In genomic region chr11:65639623-65640482, GRCh38 we compare ENCODE assay signal across 8 cellular contexts. TPM values are rescaled to one million over a fixed set of nuclear protein-coding genes. Genes with fewer than 3 reads are reported as not detected.
DNase-seq lines count a peak whose midpoint lies in the region; ATAC-seq and TF ChIP-seq lines count a peak whose summit lies in the region.

No MANE protein-coding gene starts in this region.

- H3K9me3 Mint-ChIP-seq in stimulated activated effector memory CD8-positive, alpha-beta T cell treated with anti-CD3 and anti-CD28 coated beads, Interleukin-12 subunit alpha, Interleukin-12 subunit beta, amount 100 ng/mL, for 72 hours = no peaks in the 10 kb centered on the region
- H3K9me3 Mint-ChIP-seq in chondrocyte (ENCODE audit: low read depth) = no peaks in the 10 kb centered on the region

- no peak overlapping the region for H3K4me3 ChIP-seq in WERI-Rb-1 (ENCODE audit: low read depth, low read length)

- DNase-seq in activated CD4-positive, alpha-beta T cell treated with anti-CD3 and anti-CD28 coated beads, Interleukin-2, amount 50 U/mL, for 48 hours = peak; percentile 46 to 58
- peak; percentile 79 for DNase-seq in germinal center (ENCODE audit: low spot score)
- DNase-seq in stimulated activated effector memory CD8-positive, alpha-beta T cell treated with anti-CD3 and anti-CD28 coated beads, Interleukin-12 subunit alpha, Interleukin-12 subunit beta, amount 100 ng/mL, for 72 hours (ENCODE audit: low spot score in 2 of 2) = peak in 1 of 2 donors; percentile 70
- DNase-seq in WERI-Rb-1 = no peak
- no peak for DNase-seq in chondrocyte (ENCODE audit: low spot score)

- TF ChIP-seq CTCF in WERI-Rb-1 (IDR thresholded peaks at IDR 0.05; ENCODE audit: low read depth, low read length) = no peak
- no peak for TF ChIP-seq CTCF in chondrocyte (IDR thresholded peaks at IDR 0.05)

- no peak overlapping the region for H3K27ac ChIP-seq in WERI-Rb-1

- H3K27ac Mint-ChIP-seq in stimulated activated effector memory CD8-positive, alpha-beta T cell treated with anti-CD3 and anti-CD28 coated beads, Interleukin-12 subunit alpha, Interleukin-12 subunit beta, amount 100 ng/mL, for 72 hours = peak overlapping the region; percentile 96
- no peak overlapping the region for H3K27ac Mint-ChIP-seq in chondrocyte (ENCODE audit: unreplicated experiment)

- no peaks in the 10 kb centered on the region for H3K27me3 Mint-ChIP-seq in chondrocyte (ENCODE audit: low read depth)

- peaks cover 79% of the 10 kb centered on the region for H3K36me3 Mint-ChIP-seq in stimulated activated effector memory CD8-positive, alpha-beta T cell treated with anti-CD3 and anti-CD28 coated beads, Interleukin-12 subunit alpha, Interleukin-12 subunit beta, amount 100 ng/mL, for 72 hours
- peaks cover 10% of the 10 kb centered on the region for H3K36me3 Mint-ChIP-seq in chondrocyte (ENCODE audit: low read depth)

- peak overlapping the region; percentile 94 for H3K4me3 Mint-ChIP-seq in stimulated activated effector memory CD8-positive, alpha-beta T cell treated with anti-CD3 and anti-CD28 coated beads, Interleukin-12 subunit alpha, Interleukin-12 subunit beta, amount 100 ng/mL, for 72 hours
- H3K4me3 Mint-ChIP-seq in chondrocyte (ENCODE audit: unreplicated experiment) = no peak overlapping the region

- peaks cover 67% of the 10 kb centered on the region for H3K4me1 Mint-ChIP-seq in stimulated activated effector memory CD8-positive, alpha-beta T cell treated with anti-CD3 and anti-CD28 coated beads, Interleukin-12 subunit alpha, Interleukin-12 subunit beta, amount 100 ng/mL, for 72 hours
- H3K4me1 Mint-ChIP-seq in chondrocyte (ENCODE audit: low read depth) = peaks cover 30% of the 10 kb centered on the region

- ATAC-seq in GM18520 (IDR thresholded peaks at IDR 0.05; ENCODE audit: unreplicated experiment) = peak; percentile 35
- ATAC-seq in HG03135 (IDR thresholded peaks at IDR 0.05; ENCODE audit: unreplicated experiment) = peak; percentile 40
- ATAC-seq in stimulated activated effector memory CD8-positive, alpha-beta T cell treated with anti-CD3 and anti-CD28 coated beads, Interleukin-12 subunit alpha, Interleukin-12 subunit beta, amount 100 ng/mL, for 72 hours = peak; percentile 27
- ATAC-seq in HG02798 (IDR thresholded peaks at IDR 0.05; ENCODE audit: poor library complexity, unreplicated experiment) = no peak

- peaks cover 27% of the 10 kb centered on the region for H3K36me3 ChIP-seq in WERI-Rb-1

- no peaks in the 10 kb centered on the region for H3K9me3 ChIP-seq in WERI-Rb-1 (ENCODE audit: severe bottlenecking)

- H3K27me3 ChIP-seq in WERI-Rb-1 (ENCODE audit: insufficient read depth, low read depth, severe bottlenecking) = no peaks in the 10 kb centered on the region

RNA-seq across cellular contexts. Expression of gene SIPA1, which starts 2.0 kb away (rescaled TPM):
- total RNA-seq in chondrocyte = 22.7 to 33.3 TPM (median 27.4 TPM) in 3 replicates

RNA-seq across cellular contexts. Expression of gene RELA, which starts 22.9 kb away (rescaled TPM):
- 65.3 to 73.6 TPM (median 72.7 TPM) in 3 replicates for total RNA-seq in chondrocyte

RNA-seq across cellular contexts. Expression of gene PCNX3, which starts 24.3 kb away (rescaled TPM):
- total RNA-seq in chondrocyte = 32.6 to 57.7 TPM (median 36.3 TPM) in 3 replicates

RNA-seq across cellular contexts. Expression of gene MAP3K11, which starts 25.8 kb away (rescaled TPM):
- total RNA-seq in chondrocyte = 30.2 to 34.6 TPM (median 31.6 TPM) in 3 replicates

RNA-seq across cellular contexts. Expression of gene KCNK7, which starts 44.3 kb away (rescaled TPM):
- 0.22 to 0.44 TPM in 2 of 3 replicates, not detected in the other for total RNA-seq in chondrocyte

Comparison
In these comparisons a context has a peak if more than half of its experiments do, and no peak if none do; other contexts are left out.
1. DNase-seq: peak in activated CD4-positive, alpha-beta T cell treated with anti-CD3 and anti-CD28 coated beads, Interleukin-2, amount 50 U/mL, for 48 hours (2 of 2) and germinal center (single experiment); none in WERI-Rb-1 (single experiment) and chondrocyte (single experiment).